In genomic region chr11:24509114-24509513, GRCh38 we compare ENCODE assay signal across 15 cellular contexts. TPM values are rescaled to one million over a fixed set of nuclear protein-coding genes. Genes with fewer than 3 reads are reported as not detected.
DNase-seq lines count a peak whose midpoint lies in the region; ATAC-seq, FAIRE-seq and TF ChIP-seq lines count a peak whose summit lies in the region.
"Had no signal": no experiment of that assay in that cellular context is flagged by ENCODE, and none has a peak within 500 bp of the region (broad histone marks: within the 10 kb centered on the region; RNA-seq: fewer than 3 reads in every experiment).

No MANE protein-coding gene starts in this region.

- H3K4me3 ChIP-seq in keratinocyte (ENCODE audit: control insufficient read depth in 2 of 3, extremely low read depth in 1 of 3, insufficient read depth in 2 of 3, low read depth in 1 of 3, low read length in 3 of 3): no peak overlapping the region
- H3K4me3 ChIP-seq: gastrocnemius medialis had no signal

- no peaks in the 10 kb centered on the region for H3K79me2 ChIP-seq in keratinocyte (ENCODE audit: control insufficient read depth, insufficient read depth, low read length)

- TF ChIP-seq CTCF in RWPE1 (conservative IDR thresholded peaks at IDR 0.05; ENCODE audit: low read depth): no peak
- TF ChIP-seq CTCF in keratinocyte (optimal IDR thresholded peaks at IDR 0.05 in 1 of 3, IDR thresholded peaks at IDR 0.05 in 1 of 3, conservative IDR thresholded peaks at IDR 0.05 in 1 of 3; ENCODE audit: extremely low read depth in 1 of 3, insufficient read depth in 2 of 3, low read length in 3 of 3): peak in 2 of 3 experiments; percentile 13 to 27

- H3K9ac ChIP-seq in keratinocyte (ENCODE audit: control insufficient read depth, extremely low read depth, insufficient read depth, low read length): no peak overlapping the region

- H3K9me3 ChIP-seq in keratinocyte (ENCODE audit: control insufficient read depth, low read depth, low read length): no peaks in the 10 kb centered on the region
- H3K9me3 ChIP-seq: gastrocnemius medialis had no signal

- H3K4me2 ChIP-seq in keratinocyte (ENCODE audit: control insufficient read depth, extremely low read depth, insufficient read depth, low read depth, low read length): no peak overlapping the region

- no peaks in the 10 kb centered on the region for H3K36me3 ChIP-seq in keratinocyte (ENCODE audit: control insufficient read depth in 2 of 2, extremely low read depth in 1 of 2, insufficient read depth in 2 of 2, low read length in 2 of 2)
- H3K36me3 ChIP-seq: gastrocnemius medialis had no signal

- CTCF ChIA-PET in RWPE1 (lab: Yijun Ruan, JAX): no interaction called here

- dilution Hi-C loops in keratinocyte (cut with MboI; ENCODE audit: extremely low pct_ligation_motif_present, low sequenced_read_pairs): no loop called here

- H2AFZ ChIP-seq in keratinocyte (ENCODE audit: control insufficient read depth, low read length): no peak overlapping the region

- H3K9me1 ChIP-seq in keratinocyte (ENCODE audit: control insufficient read depth, extremely low read depth, insufficient read depth, low read length): no peaks in the 10 kb centered on the region

- no peaks in the 10 kb centered on the region for H4K20me1 ChIP-seq in keratinocyte (ENCODE audit: control insufficient read depth, extremely low read depth, insufficient read depth, low read length)

- H3K27ac ChIP-seq in RWPE1: no peak overlapping the region
- no peak overlapping the region for H3K27ac ChIP-seq in keratinocyte (ENCODE audit: control insufficient read depth, insufficient read depth, low read length)
- H3K27ac ChIP-seq: gastrocnemius medialis had no signal

- peak; percentile 1 for DNase-seq in RWPE1 (ENCODE audit: low spot score)
- DNase-seq in keratinocyte (ENCODE audit: low read depth, low spot score): no peak
- DNase-seq in SIG-M5 (lab: John Stamatoyannopoulos, UW): no peak
- no peak for DNase-seq in stimulated activated CD4-positive, alpha-beta T cell treated with anti-CD3 and anti-CD28 coated beads, Interleukin-4, amount 100 ng/mL, for 1 hour
- DNase-seq: central memory CD4-positive, alpha-beta T cell; gastrocnemius medialis; left ventricle myocardium superior; NCI-H1694 treated with DMSO at 0.1 percent for 48 hours; posterior cingulate gyrus; stimulated activated CD4-positive, alpha-beta T cell treated with anti-CD3 and anti-CD28 coated beads, Interleukin-4, amount 100 ng/mL, for 4 hours; substantia nigra had no signal

- POLR2A ChIA-PET in RWPE1 (lab: Yijun Ruan, JAX; ENCODE audit: low non-redundant PET): no interaction called here

- no peak for FAIRE-seq in keratinocyte (lab: Jason Lieb, UNC)

- H3K27me3 ChIP-seq in keratinocyte (ENCODE audit: control insufficient read depth, extremely low read depth, insufficient read depth, low read length): no peaks in the 10 kb centered on the region
- H3K27me3 ChIP-seq: gastrocnemius medialis had no signal

- ATAC-seq in GM18502 (IDR thresholded peaks at IDR 0.05; ENCODE audit: poor library complexity, unreplicated experiment) (peak; percentile 73), HG02981 (IDR thresholded peaks at IDR 0.05; ENCODE audit: unreplicated experiment) (peak; percentile 76), HG03354 (IDR thresholded peaks at IDR 0.05; ENCODE audit: poor library complexity, severe bottlenecking, unreplicated experiment) (no peak), GM21367 (IDR thresholded peaks at IDR 0.05; ENCODE audit: unreplicated experiment) (no peak)
- ATAC-seq: gastrocnemius medialis, left ventricle myocardium superior had no signal

- no peaks in the 10 kb centered on the region for H3K4me1 ChIP-seq in keratinocyte (ENCODE audit: control insufficient read depth, extremely low read depth, insufficient read depth, low read length)
- H3K4me1 ChIP-seq: gastrocnemius medialis had no signal

RNA-seq across cellular contexts. Expression of gene LUZP2, which starts 12.3 kb away (rescaled TPM):
- polyA plus RNA-seq in keratinocyte: 0.03 to 0.08 TPM in 2 of 3 replicates, not detected in the other
- polyA plus RNA-seq in keratinocyte (2011; ENCODE audit: low read depth): not detected
- not detected in 2 replicates for polyA plus RNA-seq in keratinocyte (2011; cell fraction: cytosol; rRNA removed)
- polyA plus RNA-seq in keratinocyte (2011; cell fraction: nucleus; rRNA removed): not detected in 2 replicates
- polyA plus RNA-seq in keratinocyte (2012; ENCODE audit: low replicate concordance): not detected in 2 replicates
- 0.03 TPM in 1 of 3 replicates, not detected in the others for polyA minus RNA-seq in keratinocyte
- not detected for polyA minus RNA-seq in keratinocyte (2011; cell fraction: cytosol; rRNA and poly(A)+ RNA removed)
- not detected in 2 replicates for polyA minus RNA-seq in keratinocyte (2011; cell fraction: nucleus; rRNA and poly(A)+ RNA removed)

Comparison
In these comparisons a context has a peak if more than half of its experiments do, and no peak if none do; other contexts are left out.
1. ATAC-seq: peak in GM18502 (single experiment) and HG02981 (single experiment); none in HG03354 (single experiment) and GM21367 (single experiment).